ENCODE assay signal across 8 cellular contexts in the genomic region with DNA sequence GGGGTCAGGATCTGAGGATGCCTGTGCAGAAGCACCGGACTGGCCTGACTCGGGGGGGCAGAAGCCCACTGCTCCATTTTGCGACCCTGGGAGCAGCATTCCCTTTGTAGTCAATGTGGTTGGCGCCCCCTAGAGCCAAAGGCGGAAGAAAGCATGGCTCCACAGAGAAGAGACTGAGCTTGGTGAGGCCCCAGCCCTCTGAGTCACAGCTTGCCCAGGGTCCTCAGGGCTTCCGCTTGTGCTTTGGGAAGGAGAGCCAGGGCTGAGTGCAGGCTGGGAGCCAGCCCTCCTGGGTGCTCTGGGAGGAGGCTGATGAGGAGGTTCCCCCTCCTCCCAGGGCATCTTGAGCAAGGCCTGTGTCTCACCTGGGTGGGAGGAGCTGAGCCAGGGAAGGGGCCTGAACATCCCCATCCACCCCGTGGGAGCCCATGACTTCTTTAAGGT. TPM values are rescaled to one million over a fixed set of nuclear protein-coding genes. Genes with fewer than 3 reads are reported as not detected.
DNase-seq lines count a peak whose midpoint lies in the region; ATAC-seq, FAIRE-seq and TF ChIP-seq lines count a peak whose summit lies in the region.

No MANE protein-coding gene starts in this region.

- no peak overlapping the region for H3K4me3 Mint-ChIP-seq in activated CD8-positive, alpha-beta T cell treated with anti-CD3 and anti-CD28 coated beads for 36 hours
- H3K4me3 Mint-ChIP-seq in neural crest cell = peak overlapping the region; percentile 52

- CTCF ChIA-PET in activated CD8-positive, alpha-beta T cell treated with anti-CD3 and anti-CD28 coated beads for 36 hours (lab: Charles Lee) = interaction anchor here (0.5 to 4.2 kb wide), 27 partner anchors 8 to 180 kb away, joined by 3 to 83 read pairs (median 4); a partner anchor contains a TSS

- H3K36me3 Mint-ChIP-seq in activated CD8-positive, alpha-beta T cell treated with anti-CD3 and anti-CD28 coated beads for 36 hours (ENCODE audit: low read depth) = no peaks in the 10 kb centered on the region
- H3K36me3 Mint-ChIP-seq in neural crest cell (ENCODE audit: low read depth) = no peaks in the 10 kb centered on the region

- no peaks in the 10 kb centered on the region for H3K27me3 Mint-ChIP-seq in activated CD8-positive, alpha-beta T cell treated with anti-CD3 and anti-CD28 coated beads for 36 hours
- peaks cover under 1% of the 10 kb centered on the region for H3K27me3 Mint-ChIP-seq in neural crest cell (ENCODE audit: low read depth)

- H3K27ac Mint-ChIP-seq in activated CD8-positive, alpha-beta T cell treated with anti-CD3 and anti-CD28 coated beads for 36 hours = peak overlapping the region; percentile 73
- peak overlapping the region; percentile 78 for H3K27ac Mint-ChIP-seq in neural crest cell (ENCODE audit: unreplicated experiment)

- TF ChIP-seq POLR2A in erythroblast (IDR thresholded peaks at IDR 0.05; ENCODE audit: low read length) = no peak

- H3K9me3 Mint-ChIP-seq in activated CD8-positive, alpha-beta T cell treated with anti-CD3 and anti-CD28 coated beads for 36 hours = no peaks in the 10 kb centered on the region
- H3K9me3 Mint-ChIP-seq in neural crest cell = no peaks in the 10 kb centered on the region

- peaks cover 60% of the 10 kb centered on the region for H3K4me1 Mint-ChIP-seq in activated CD8-positive, alpha-beta T cell treated with anti-CD3 and anti-CD28 coated beads for 36 hours (ENCODE audit: low read depth)
- H3K4me1 Mint-ChIP-seq in neural crest cell = peaks cover 7% of the 10 kb centered on the region

- POLR2A ChIA-PET in activated CD8-positive, alpha-beta T cell treated with anti-CD3 and anti-CD28 coated beads for 36 hours (lab: Charles Lee) = interaction anchor here (0.6 to 2.0 kb wide), 9 partner anchors 11 to 970 kb away, joined by 3 to 8 read pairs (median 3); a partner anchor contains a TSS

- DNase-seq in AML-193 (lab: John Stamatoyannopoulos, UW) (peak; percentile 39 to 47), GM18507 (ENCODE audit: extremely low spot score, insufficient read length, low read depth) (no peak), NCI-H2227 (lab: John Stamatoyannopoulos, UW; ENCODE audit: unreplicated experiment) (peak; percentile 16), erythroblast (lab: John Stamatoyannopoulos, UW) (peak; percentile 54 to 73), neural crest cell (ENCODE audit: low read depth, low spot score) (peak; percentile 79)
- peak; percentile 80 for DNase-seq in activated CD8-positive, alpha-beta T cell treated with anti-CD3 and anti-CD28 coated beads for 36 hours

- intact Hi-C loops in activated CD8-positive, alpha-beta T cell treated with anti-CD3 and anti-CD28 coated beads for 36 hours (cut with micrococcal nuclease) = loop anchor here (5.0 kb wide), 1 partner anchor 36 kb away; no protein-coding TSS in a partner anchor

- peak; percentile 88 for TF ChIP-seq CTCF in activated CD8-positive, alpha-beta T cell treated with anti-CD3 and anti-CD28 coated beads for 36 hours (IDR thresholded peaks at IDR 0.05)
- TF ChIP-seq CTCF in neural crest cell (conservative IDR thresholded peaks at IDR 0.05) = peak; percentile 75

- peak; percentile 84 for ATAC-seq in activated CD8-positive, alpha-beta T cell treated with anti-CD3 and anti-CD28 coated beads for 36 hours
- ATAC-seq in HG03108 (IDR thresholded peaks at IDR 0.05; ENCODE audit: unreplicated experiment) (no peak), HG03139 (IDR thresholded peaks at IDR 0.05; ENCODE audit: unreplicated experiment) (no peak)

- peak; percentile 84 for FAIRE-seq in GM18507 (lab: Jason Lieb, UNC)

RNA-seq across cellular contexts. Expression of a gene that starts 5.5 kb away (rescaled TPM):
- 1 to 10 TPM; 1.2 to 2.6 TPM for total RNA-seq in activated CD8-positive, alpha-beta T cell treated with anti-CD3 and anti-CD28 coated beads for 36 hours
- total RNA-seq in neural crest cell = 1.1 TPM in 2 replicates

RNA-seq across cellular contexts. Expression of a gene that starts 20.9 kb away (rescaled TPM):
- total RNA-seq in activated CD8-positive, alpha-beta T cell treated with anti-CD3 and anti-CD28 coated beads for 36 hours = 10 to 100 TPM; 45.5 to 45.9 TPM
- 42.9 and 43.1 TPM in 2 replicates for total RNA-seq in neural crest cell

RNA-seq across cellular contexts. Expression of a gene that starts 50.5 kb away (rescaled TPM):
- not detected for total RNA-seq in activated CD8-positive, alpha-beta T cell treated with anti-CD3 and anti-CD28 coated beads for 36 hours
- 0.57 and 0.98 TPM in 2 replicates for total RNA-seq in neural crest cell
